1 cellular context compared by ENCODE assay signal in the genomic region with DNA sequence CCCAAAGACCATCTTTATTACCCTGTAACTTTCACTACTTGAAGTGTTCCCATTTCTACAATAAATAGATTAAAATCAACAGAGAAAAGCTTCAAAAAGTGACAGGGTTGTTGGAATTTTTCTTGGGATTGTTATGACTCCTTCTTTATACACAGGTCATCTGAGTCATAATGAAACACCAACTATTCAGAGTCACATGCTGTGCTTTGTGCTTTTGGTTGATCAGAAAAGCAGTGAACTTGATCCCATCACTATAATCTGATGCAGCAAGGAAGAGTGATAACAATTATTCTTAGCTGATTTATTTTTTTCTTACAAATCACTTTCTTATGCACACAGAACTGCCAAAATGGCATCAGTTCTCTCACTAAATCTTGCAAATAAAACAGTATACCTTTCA.
TF ChIP-seq lines count a peak whose summit lies in the region.

No MANE protein-coding gene starts in this region.

TF ChIP-seq in IMR-90, 13 proteins besides CTCF, POLR2A, EP300 and RAD21 (continued from another document):
- TF ChIP-seq, protein P1, sequence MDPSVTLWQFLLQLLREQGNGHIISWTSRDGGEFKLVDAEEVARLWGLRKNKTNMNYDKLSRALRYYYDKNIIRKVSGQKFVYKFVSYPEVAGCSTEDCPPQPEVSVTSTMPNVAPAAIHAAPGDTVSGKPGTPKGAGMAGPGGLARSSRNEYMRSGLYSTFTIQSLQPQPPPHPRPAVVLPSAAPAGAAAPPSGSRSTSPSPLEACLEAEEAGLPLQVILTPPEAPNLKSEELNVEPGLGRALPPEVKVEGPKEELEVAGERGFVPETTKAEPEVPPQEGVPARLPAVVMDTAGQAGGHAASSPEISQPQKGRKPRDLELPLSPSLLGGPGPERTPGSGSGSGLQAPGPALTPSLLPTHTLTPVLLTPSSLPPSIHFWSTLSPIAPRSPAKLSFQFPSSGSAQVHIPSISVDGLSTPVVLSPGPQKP (IDR thresholded peaks at IDR 0.05; ENCODE audit: borderline replicate concordance, low read depth, low read length): no peak
- TF ChIP-seq CHD1 (IDR thresholded peaks at IDR 0.05; ENCODE audit: low read depth, low read length) (no peak), FOS (IDR thresholded peaks at IDR 0.05; ENCODE audit: low read depth, low read length) (peak; percentile 80), RFX5 (IDR thresholded peaks at IDR 0.05; ENCODE audit: low read depth, low read length) (no peak), MAFK (IDR thresholded peaks at IDR 0.05; ENCODE audit: low read depth, low read length) (no peak), RCOR1 (IDR thresholded peaks at IDR 0.05; ENCODE audit: insufficient replicate concordance, low read length) (no peak), SMC3 (IDR thresholded peaks at IDR 0.05; ENCODE audit: low read depth, low read length) (no peak)
- TF ChIP-seq, protein P2, sequence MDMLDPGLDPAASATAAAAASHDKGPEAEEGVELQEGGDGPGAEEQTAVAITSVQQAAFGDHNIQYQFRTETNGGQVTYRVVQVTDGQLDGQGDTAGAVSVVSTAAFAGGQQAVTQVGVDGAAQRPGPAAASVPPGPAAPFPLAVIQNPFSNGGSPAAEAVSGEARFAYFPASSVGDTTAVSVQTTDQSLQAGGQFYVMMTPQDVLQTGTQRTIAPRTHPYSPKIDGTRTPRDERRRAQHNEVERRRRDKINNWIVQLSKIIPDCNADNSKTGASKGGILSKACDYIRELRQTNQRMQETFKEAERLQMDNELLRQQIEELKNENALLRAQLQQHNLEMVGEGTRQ (IDR thresholded peaks at IDR 0.05; ENCODE audit: low read depth, low read length): peak; percentile 76
TF ChIP-seq in IMR-90: peak in this region for 3.
